ENCODE assay signal across 10 cellular contexts in genomic region chr1:7993593-7994479, GRCh38. TPM values are rescaled to one million over a fixed set of nuclear protein-coding genes. Genes with fewer than 3 reads are reported as not detected.
A peak's percentile ranks its signal among the peaks of the same experiment; 100 is the strongest.
DNase-seq lines count a peak whose midpoint lies in the region; ATAC-seq lines count a peak whose summit lies in the region.
"Had no signal": no experiment of that assay in that cellular context is flagged by ENCODE, and none has a peak within 500 bp of the region (broad histone marks: within the 10 kb centered on the region; RNA-seq: fewer than 3 reads in every experiment).

No MANE protein-coding gene starts in this region.

- intact Hi-C loops in left ventricle myocardium superior (cut with micrococcal nuclease) = no loop called here

- no peaks in the 10 kb centered on the region for H3K27me3 Mint-ChIP-seq in naive B cell
- H3K27me3 Mint-ChIP-seq in activated T-cell treated with anti-CD3 and anti-CD28 coated beads, Interleukin-2, amount 50 U/mL, for 4 hours (ENCODE audit: low read depth) = no peaks in the 10 kb centered on the region

- peak; percentile 84 for ATAC-seq in GM18517 (IDR thresholded peaks at IDR 0.05; ENCODE audit: unreplicated experiment)
- peak; percentile 25 to 49 for ATAC-seq in naive B cell (ENCODE audit: low read depth in 2 of 2)
- no peak for ATAC-seq in activated T-cell treated with anti-CD3 and anti-CD28 coated beads, Interleukin-2, amount 50 U/mL, for 4 hours
- ATAC-seq in left ventricle myocardium superior = no peak

- peaks cover 0 to 5% (median 0%) of the 10 kb centered on the region in 7 donors for H3K9me3 Mint-ChIP-seq in naive B cell
- H3K9me3 Mint-ChIP-seq in activated T-cell treated with anti-CD3 and anti-CD28 coated beads, Interleukin-2, amount 50 U/mL, for 4 hours = no peaks in the 10 kb centered on the region

- peaks cover 3 to 16% (median 14%) of the 10 kb centered on the region in 3 donors for H3K4me1 Mint-ChIP-seq in naive B cell
- no peaks in the 10 kb centered on the region for H3K4me1 Mint-ChIP-seq in activated T-cell treated with anti-CD3 and anti-CD28 coated beads, Interleukin-2, amount 50 U/mL, for 4 hours (ENCODE audit: low read depth)

- peak overlapping the region in 6 of 8 donors; percentile 9 to 53 (median 40) for H3K4me3 Mint-ChIP-seq in naive B cell
- no peak overlapping the region for H3K4me3 Mint-ChIP-seq in activated T-cell treated with anti-CD3 and anti-CD28 coated beads, Interleukin-2, amount 50 U/mL, for 4 hours

- peaks cover 7 to 13% of the 10 kb centered on the region in 2 donors for H3K36me3 Mint-ChIP-seq in naive B cell
- peaks cover 15% of the 10 kb centered on the region for H3K36me3 Mint-ChIP-seq in activated T-cell treated with anti-CD3 and anti-CD28 coated beads, Interleukin-2, amount 50 U/mL, for 4 hours (ENCODE audit: insufficient read depth)

- peak; percentile 82 for DNase-seq in HCEC 1CT
- peak; percentile 23 to 32 for DNase-seq in NOMO-1 (lab: John Stamatoyannopoulos, UW; ENCODE audit: unreplicated experiment in 2 of 2)
- DNase-seq in naive B cell = no peak
- no peak for DNase-seq in NCI-H774 (lab: John Stamatoyannopoulos, UW)
- no peak for DNase-seq in activated T-cell treated with anti-CD3 and anti-CD28 coated beads, Interleukin-2, amount 50 U/mL, for 4 hours
- no peak for DNase-seq in left ventricle myocardium superior
- no peak for DNase-seq in DMS79 (lab: John Stamatoyannopoulos, UW)
- DNase-seq: NCI-H1436 treated with DMSO at 0.1 percent for 48 hours had no signal

- H3K27ac Mint-ChIP-seq in naive B cell = peak overlapping the region in 4 of 6 donors; percentile 2 to 74 (median 50)

RNA-seq across cellular contexts. Expression of gene ERRFI1, which starts 32.3 kb away (rescaled TPM):
- polyA plus RNA-seq in naive B cell (ENCODE audit: low read depth in 6 of 6) = 1 to 10 TPM in 1 of 6 donors, under 1 TPM in 4, not detected in 1; 0.08 to 1.6 (median 0.77) TPM
- 1 to 10 TPM; 2.9 to 4.6 (median 3.3) TPM for total RNA-seq in activated T-cell treated with anti-CD3 and anti-CD28 coated beads, Interleukin-2, amount 50 U/mL, for 4 hours
- total RNA-seq in left ventricle myocardium superior = 10.2 TPM

RNA-seq across cellular contexts. Expression of gene PARK7, which starts 32.3 kb away (rescaled TPM):
- polyA plus RNA-seq in naive B cell (ENCODE audit: low read depth in 6 of 6) = 100 to 1,000 TPM; 247 to 350 (median 302) TPM
- total RNA-seq in activated T-cell treated with anti-CD3 and anti-CD28 coated beads, Interleukin-2, amount 50 U/mL, for 4 hours = 100 to 1,000 TPM; 401 to 466 (median 411) TPM
- 335 TPM for total RNA-seq in left ventricle myocardium superior

RNA-seq across cellular contexts. Expression of gene TNFRSF9, which starts 53.2 kb away (rescaled TPM):
- polyA plus RNA-seq in naive B cell (ENCODE audit: low read depth in 6 of 6) = under 1 TPM in 2 of 6 donors, not detected in 4; 0.38 to 0.52 TPM
- 100 to 1,000 TPM; 103 to 119 (median 113) TPM for total RNA-seq in activated T-cell treated with anti-CD3 and anti-CD28 coated beads, Interleukin-2, amount 50 U/mL, for 4 hours
- total RNA-seq in left ventricle myocardium superior = not detected
- polyA plus RNA-seq: urinary bladder had no signal

Comparison
In these comparisons a context has a peak if more than half of its experiments do, and no peak if none do; other contexts are left out.
1. ATAC-seq: peak in GM18517 (single experiment) and naive B cell (2 of 2); none in activated T-cell treated with anti-CD3 and anti-CD28 coated beads, Interleukin-2, amount 50 U/mL, for 4 hours (0 of 2) and left ventricle myocardium superior (single experiment).
2. DNase-seq: peak in HCEC 1CT (single experiment) and NOMO-1 (2 of 2); none in naive B cell (single experiment), NCI-H774 (single experiment), activated T-cell treated with anti-CD3 and anti-CD28 coated beads, Interleukin-2, amount 50 U/mL, for 4 hours (single experiment), left ventricle myocardium superior (single experiment) and DMS79 (single experiment).
3. RNA of gene TNFRSF9, which starts 53.2 kb away (total RNA-seq): 103 to 119 TPM in activated T-cell treated with anti-CD3 and anti-CD28 coated beads, Interleukin-2, amount 50 U/mL, for 4 hours; not detected in left ventricle myocardium superior (single experiment); every median in the first group is over 100 times any median in the second.